In the genomic region with DNA sequence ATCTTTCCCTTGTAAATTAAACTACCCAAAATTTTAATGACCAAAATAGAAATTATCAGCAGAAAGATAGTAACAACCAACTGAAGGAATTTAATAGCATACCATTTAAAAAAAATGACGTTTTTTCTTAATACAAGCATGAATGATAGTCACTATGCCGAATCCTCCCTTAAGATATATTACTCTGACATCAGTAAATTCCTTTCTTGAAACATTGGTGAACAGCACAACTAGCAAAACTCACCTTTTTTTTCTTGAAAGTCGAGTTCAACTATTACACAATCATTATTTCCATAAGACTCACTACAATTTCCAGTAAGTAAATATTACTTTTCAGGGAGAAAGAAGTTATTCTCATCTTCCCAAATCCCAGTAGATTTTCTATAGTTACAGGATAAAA, we compare ENCODE assay signal across 2 cellular contexts.
TF ChIP-seq lines count a peak whose summit lies in the region.

No MANE protein-coding gene starts in this region.

TF ChIP-seq in IMR-90, 13 proteins besides CTCF, POLR2A, EP300 and RAD21 (continued from another document):
- no peak for TF ChIP-seq MXI1 (IDR thresholded peaks at IDR 0.05; ENCODE audit: borderline replicate concordance, low read depth, low read length)
- TF ChIP-seq, protein P1, sequence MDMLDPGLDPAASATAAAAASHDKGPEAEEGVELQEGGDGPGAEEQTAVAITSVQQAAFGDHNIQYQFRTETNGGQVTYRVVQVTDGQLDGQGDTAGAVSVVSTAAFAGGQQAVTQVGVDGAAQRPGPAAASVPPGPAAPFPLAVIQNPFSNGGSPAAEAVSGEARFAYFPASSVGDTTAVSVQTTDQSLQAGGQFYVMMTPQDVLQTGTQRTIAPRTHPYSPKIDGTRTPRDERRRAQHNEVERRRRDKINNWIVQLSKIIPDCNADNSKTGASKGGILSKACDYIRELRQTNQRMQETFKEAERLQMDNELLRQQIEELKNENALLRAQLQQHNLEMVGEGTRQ (IDR thresholded peaks at IDR 0.05; ENCODE audit: low read depth, low read length) = no peak

TF ChIP-seq in K562, 482 proteins besides CTCF, POLR2A, EP300 and RAD21 (continued from another document):
- TF ChIP-seq, protein P2, sequence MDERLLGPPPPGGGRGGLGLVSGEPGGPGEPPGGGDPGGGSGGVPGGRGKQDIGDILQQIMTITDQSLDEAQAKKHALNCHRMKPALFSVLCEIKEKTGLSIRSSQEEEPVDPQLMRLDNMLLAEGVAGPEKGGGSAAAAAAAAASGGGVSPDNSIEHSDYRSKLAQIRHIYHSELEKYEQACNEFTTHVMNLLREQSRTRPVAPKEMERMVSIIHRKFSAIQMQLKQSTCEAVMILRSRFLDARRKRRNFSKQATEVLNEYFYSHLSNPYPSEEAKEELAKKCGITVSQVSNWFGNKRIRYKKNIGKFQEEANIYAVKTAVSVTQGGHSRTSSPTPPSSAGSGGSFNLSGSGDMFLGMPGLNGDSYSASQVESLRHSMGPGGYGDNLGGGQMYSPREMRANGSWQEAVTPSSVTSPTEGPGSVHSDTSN (CRISPR knock-in tag; IDR thresholded peaks at IDR 0.05; ENCODE audit: low read depth) = no peak
- TF ChIP-seq, protein P2 (tag; conservative IDR thresholded peaks at IDR 0.05; ENCODE audit: low read depth) = no peak
- TF ChIP-seq, protein P3, sequence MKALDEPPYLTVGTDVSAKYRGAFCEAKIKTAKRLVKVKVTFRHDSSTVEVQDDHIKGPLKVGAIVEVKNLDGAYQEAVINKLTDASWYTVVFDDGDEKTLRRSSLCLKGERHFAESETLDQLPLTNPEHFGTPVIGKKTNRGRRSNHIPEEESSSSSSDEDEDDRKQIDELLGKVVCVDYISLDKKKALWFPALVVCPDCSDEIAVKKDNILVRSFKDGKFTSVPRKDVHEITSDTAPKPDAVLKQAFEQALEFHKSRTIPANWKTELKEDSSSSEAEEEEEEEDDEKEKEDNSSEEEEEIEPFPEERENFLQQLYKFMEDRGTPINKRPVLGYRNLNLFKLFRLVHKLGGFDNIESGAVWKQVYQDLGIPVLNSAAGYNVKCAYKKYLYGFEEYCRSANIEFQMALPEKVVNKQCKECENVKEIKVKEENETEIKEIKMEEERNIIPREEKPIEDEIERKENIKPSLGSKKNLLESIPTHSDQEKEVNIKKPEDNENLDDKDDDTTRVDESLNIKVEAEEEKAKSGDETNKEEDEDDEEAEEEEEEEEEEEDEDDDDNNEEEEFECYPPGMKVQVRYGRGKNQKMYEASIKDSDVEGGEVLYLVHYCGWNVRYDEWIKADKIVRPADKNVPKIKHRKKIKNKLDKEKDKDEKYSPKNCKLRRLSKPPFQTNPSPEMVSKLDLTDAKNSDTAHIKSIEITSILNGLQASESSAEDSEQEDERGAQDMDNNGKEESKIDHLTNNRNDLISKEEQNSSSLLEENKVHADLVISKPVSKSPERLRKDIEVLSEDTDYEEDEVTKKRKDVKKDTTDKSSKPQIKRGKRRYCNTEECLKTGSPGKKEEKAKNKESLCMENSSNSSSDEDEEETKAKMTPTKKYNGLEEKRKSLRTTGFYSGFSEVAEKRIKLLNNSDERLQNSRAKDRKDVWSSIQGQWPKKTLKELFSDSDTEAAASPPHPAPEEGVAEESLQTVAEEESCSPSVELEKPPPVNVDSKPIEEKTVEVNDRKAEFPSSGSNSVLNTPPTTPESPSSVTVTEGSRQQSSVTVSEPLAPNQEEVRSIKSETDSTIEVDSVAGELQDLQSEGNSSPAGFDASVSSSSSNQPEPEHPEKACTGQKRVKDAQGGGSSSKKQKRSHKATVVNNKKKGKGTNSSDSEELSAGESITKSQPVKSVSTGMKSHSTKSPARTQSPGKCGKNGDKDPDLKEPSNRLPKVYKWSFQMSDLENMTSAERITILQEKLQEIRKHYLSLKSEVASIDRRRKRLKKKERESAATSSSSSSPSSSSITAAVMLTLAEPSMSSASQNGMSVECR (CRISPR knock-in tag; IDR thresholded peaks at IDR 0.05) = no peak
- TF ChIP-seq CEBPG (CRISPR knock-in tag; IDR thresholded peaks at IDR 0.05) (no peak), CEBPG (tag; conservative IDR thresholded peaks at IDR 0.05 in 1 of 2, IDR thresholded peaks at IDR 0.05 in 1 of 2) (peak in 1 of 2 experiments; percentile 34; a peak in 1 of 4 replicates), CEBPB (tag; IDR thresholded peaks at IDR 0.05) (0 out of 2 replicates have a peak, but pooled peaks have one; percentile 6)
